Comparison of ENCODE assay signal across 1 cellular context in the genomic region with DNA sequence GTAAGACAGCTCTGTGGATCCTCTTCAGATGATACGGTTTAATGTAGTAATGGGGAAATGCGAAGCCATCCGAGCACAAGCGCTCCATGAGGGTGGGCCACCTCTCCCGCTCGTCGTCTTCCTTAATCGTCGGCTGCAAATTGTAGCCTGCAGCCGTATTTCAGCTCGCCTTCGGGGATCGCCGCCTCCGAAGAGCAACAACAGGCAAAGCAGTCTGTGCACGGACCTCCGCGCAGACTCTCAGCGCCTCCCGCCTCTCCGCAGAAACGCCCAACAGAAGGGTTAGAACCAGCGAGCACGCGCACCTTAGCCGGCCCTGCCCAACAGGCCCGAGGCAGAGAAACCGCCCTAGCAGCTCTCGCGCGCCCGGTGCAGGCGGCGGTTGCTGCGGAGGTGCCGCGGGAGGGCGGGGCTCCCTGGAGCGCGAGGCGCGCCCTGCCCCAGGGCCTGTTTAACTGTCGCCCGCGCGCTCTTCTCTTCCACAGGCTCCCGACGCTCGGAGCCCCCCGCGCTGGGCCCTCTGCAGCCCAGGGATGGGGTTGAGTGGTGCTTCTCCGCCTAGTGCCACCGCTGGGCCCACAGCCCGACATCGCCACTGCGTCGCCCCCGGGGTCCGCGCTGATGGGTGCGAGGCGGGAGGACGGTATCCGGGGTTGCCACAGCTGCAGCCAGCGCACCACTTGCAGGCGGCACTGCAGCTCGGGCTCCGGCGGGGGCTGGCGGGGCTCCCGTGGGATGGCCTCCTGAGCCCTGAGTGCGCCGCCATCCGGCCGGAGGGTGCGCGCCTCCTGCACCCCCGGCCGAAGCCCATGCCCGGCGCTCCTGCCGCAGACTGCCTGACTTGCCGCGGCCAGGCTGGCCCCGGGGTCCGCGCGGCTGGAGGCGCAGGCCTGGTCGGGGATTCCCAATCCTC.
TF ChIP-seq lines count a peak whose summit lies in the region.
"Not testable (repeated sequence)": the region's sequence is repeated elsewhere in the genome, so short reads cannot be mapped to it uniquely, and the experiment has no call there.

A gene (minus strand): TSS at position 280 of the 913 bp plus-strand sequence. CDS start 192 bp downstream, at position 88.

TF ChIP-seq in HepG2, 621 proteins besides CTCF, POLR2A, EP300 and RAD21 (continued from another document and continues in another):
- TF ChIP-seq, protein P1, sequence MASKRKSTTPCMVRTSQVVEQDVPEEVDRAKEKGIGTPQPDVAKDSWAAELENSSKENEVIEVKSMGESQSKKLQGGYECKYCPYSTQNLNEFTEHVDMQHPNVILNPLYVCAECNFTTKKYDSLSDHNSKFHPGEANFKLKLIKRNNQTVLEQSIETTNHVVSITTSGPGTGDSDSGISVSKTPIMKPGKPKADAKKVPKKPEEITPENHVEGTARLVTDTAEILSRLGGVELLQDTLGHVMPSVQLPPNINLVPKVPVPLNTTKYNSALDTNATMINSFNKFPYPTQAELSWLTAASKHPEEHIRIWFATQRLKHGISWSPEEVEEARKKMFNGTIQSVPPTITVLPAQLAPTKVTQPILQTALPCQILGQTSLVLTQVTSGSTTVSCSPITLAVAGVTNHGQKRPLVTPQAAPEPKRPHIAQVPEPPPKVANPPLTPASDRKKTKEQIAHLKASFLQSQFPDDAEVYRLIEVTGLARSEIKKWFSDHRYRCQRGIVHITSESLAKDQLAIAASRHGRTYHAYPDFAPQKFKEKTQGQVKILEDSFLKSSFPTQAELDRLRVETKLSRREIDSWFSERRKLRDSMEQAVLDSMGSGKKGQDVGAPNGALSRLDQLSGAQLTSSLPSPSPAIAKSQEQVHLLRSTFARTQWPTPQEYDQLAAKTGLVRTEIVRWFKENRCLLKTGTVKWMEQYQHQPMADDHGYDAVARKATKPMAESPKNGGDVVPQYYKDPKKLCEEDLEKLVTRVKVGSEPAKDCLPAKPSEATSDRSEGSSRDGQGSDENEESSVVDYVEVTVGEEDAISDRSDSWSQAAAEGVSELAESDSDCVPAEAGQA (IDR thresholded peaks at IDR 0.05; ENCODE audit: low read depth), result not testable (repeated sequence)
- TF ChIP-seq, protein P1 (CRISPR knock-in tag; IDR thresholded peaks at IDR 0.05; ENCODE audit: borderline replicate concordance), result 0 out of 2 replicates have a peak, but pooled peaks have one; percentile 56
- TF ChIP-seq, protein P2, sequence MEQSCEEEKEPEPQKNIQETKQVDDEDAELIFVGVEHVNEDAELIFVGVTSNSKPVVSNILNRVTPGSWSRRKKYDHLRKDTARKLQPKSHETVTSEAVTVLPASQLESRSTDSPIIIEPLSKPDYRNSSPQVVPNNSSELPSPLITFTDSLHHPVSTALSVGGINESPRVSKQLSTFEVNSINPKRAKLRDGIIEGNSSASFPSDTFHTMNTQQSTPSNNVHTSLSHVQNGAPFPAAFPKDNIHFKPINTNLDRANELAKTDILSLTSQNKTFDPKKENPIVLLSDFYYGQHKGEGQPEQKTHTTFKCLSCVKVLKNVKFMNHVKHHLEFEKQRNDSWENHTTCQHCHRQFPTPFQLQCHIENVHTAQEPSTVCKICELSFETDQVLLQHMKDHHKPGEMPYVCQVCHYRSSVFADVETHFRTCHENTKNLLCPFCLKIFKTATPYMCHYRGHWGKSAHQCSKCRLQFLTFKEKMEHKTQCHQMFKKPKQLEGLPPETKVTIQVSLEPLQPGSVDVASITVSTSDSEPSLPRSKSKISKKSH (CRISPR knock-in tag; IDR thresholded peaks at IDR 0.05; ENCODE audit: borderline replicate concordance), result peak; percentile 34; the same call in 1 of the 2 replicates
- TF ChIP-seq, protein P3, sequence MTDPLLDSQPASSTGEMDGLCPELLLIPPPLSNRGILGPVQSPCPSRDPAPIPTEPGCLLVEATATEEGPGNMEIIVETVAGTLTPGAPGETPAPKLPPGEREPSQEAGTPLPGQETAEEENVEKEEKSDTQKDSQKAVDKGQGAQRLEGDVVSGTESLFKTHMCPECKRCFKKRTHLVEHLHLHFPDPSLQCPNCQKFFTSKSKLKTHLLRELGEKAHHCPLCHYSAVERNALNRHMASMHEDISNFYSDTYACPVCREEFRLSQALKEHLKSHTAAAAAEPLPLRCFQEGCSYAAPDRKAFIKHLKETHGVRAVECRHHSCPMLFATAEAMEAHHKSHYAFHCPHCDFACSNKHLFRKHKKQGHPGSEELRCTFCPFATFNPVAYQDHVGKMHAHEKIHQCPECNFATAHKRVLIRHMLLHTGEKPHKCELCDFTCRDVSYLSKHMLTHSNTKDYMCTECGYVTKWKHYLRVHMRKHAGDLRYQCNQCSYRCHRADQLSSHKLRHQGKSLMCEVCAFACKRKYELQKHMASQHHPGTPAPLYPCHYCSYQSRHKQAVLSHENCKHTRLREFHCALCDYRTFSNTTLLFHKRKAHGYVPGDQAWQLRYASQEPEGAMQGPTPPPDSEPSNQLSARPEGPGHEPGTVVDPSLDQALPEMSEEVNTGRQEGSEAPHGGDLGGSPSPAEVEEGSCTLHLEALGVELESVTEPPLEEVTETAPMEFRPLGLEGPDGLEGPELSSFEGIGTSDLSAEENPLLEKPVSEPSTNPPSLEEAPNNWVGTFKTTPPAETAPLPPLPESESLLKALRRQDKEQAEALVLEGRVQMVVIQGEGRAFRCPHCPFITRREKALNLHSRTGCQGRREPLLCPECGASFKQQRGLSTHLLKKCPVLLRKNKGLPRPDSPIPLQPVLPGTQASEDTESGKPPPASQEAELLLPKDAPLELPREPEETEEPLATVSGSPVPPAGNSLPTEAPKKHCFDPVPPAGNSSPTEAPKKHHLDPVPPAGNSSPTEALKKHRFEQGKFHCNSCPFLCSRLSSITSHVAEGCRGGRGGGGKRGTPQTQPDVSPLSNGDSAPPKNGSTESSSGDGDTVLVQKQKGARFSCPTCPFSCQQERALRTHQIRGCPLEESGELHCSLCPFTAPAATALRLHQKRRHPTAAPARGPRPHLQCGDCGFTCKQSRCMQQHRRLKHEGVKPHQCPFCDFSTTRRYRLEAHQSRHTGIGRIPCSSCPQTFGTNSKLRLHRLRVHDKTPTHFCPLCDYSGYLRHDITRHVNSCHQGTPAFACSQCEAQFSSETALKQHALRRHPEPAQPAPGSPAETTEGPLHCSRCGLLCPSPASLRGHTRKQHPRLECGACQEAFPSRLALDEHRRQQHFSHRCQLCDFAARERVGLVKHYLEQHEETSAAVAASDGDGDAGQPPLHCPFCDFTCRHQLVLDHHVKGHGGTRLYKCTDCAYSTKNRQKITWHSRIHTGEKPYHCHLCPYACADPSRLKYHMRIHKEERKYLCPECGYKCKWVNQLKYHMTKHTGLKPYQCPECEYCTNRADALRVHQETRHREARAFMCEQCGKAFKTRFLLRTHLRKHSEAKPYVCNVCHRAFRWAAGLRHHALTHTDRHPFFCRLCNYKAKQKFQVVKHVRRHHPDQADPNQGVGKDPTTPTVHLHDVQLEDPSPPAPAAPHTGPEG (CRISPR knock-in tag; IDR thresholded peaks at IDR 0.05), result peak; percentile 54; the same call in 1 of the 2 replicates
- TF ChIP-seq ZNF724P (CRISPR knock-in tag; IDR thresholded peaks at IDR 0.05; ENCODE audit: borderline replicate concordance), result peak; percentile 36; the same call in 1 of the 2 replicates
- 0 out of 2 replicates have a peak, but pooled peaks have one; percentile 39 for TF ChIP-seq TMF1 (CRISPR knock-in tag; IDR thresholded peaks at IDR 0.05; ENCODE audit: low read depth)
- TF ChIP-seq NRL (CRISPR knock-in tag; IDR thresholded peaks at IDR 0.05; ENCODE audit: borderline replicate concordance), result 0 out of 2 replicates have a peak, but pooled peaks have one; percentile 62
- TF ChIP-seq, protein P4, sequence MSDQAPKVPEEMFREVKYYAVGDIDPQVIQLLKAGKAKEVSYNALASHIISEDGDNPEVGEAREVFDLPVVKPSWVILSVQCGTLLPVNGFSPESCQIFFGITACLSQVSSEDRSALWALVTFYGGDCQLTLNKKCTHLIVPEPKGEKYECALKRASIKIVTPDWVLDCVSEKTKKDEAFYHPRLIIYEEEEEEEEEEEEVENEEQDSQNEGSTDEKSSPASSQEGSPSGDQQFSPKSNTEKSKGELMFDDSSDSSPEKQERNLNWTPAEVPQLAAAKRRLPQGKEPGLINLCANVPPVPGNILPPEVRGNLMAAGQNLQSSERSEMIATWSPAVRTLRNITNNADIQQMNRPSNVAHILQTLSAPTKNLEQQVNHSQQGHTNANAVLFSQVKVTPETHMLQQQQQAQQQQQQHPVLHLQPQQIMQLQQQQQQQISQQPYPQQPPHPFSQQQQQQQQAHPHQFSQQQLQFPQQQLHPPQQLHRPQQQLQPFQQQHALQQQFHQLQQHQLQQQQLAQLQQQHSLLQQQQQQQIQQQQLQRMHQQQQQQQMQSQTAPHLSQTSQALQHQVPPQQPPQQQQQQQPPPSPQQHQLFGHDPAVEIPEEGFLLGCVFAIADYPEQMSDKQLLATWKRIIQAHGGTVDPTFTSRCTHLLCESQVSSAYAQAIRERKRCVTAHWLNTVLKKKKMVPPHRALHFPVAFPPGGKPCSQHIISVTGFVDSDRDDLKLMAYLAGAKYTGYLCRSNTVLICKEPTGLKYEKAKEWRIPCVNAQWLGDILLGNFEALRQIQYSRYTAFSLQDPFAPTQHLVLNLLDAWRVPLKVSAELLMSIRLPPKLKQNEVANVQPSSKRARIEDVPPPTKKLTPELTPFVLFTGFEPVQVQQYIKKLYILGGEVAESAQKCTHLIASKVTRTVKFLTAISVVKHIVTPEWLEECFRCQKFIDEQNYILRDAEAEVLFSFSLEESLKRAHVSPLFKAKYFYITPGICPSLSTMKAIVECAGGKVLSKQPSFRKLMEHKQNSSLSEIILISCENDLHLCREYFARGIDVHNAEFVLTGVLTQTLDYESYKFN (CRISPR knock-in tag; conservative IDR thresholded peaks at IDR 0.05), result peak; percentile 18; the same call in 1 of the 2 replicates
- TF ChIP-seq ZSCAN9 (CRISPR knock-in tag; IDR thresholded peaks at IDR 0.05; ENCODE audit: borderline replicate concordance), result 0 out of 2 replicates have a peak, but pooled peaks have one; percentile 34
- peak; percentile 46; the same call in 1 of the 2 replicates for TF ChIP-seq KAT7 (CRISPR knock-in tag; IDR thresholded peaks at IDR 0.05; ENCODE audit: borderline replicate concordance)
- TF ChIP-seq ZBTB38 (CRISPR knock-in tag; IDR thresholded peaks at IDR 0.05), result 0 out of 2 replicates have a peak, but pooled peaks have one; percentile 47
- TF ChIP-seq, protein P5, sequence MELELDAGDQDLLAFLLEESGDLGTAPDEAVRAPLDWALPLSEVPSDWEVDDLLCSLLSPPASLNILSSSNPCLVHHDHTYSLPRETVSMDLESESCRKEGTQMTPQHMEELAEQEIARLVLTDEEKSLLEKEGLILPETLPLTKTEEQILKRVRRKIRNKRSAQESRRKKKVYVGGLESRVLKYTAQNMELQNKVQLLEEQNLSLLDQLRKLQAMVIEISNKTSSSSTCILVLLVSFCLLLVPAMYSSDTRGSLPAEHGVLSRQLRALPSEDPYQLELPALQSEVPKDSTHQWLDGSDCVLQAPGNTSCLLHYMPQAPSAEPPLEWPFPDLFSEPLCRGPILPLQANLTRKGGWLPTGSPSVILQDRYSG (CRISPR knock-in tag; IDR thresholded peaks at IDR 0.05), result peak; percentile 35
- TF ChIP-seq IKZF4 (CRISPR knock-in tag; IDR thresholded peaks at IDR 0.05; ENCODE audit: borderline replicate concordance, low read depth, not compliant biosample characterization), result peak; percentile 50
- 0 out of 2 replicates have a peak, but pooled peaks have one; percentile 46 for TF ChIP-seq WIZ (CRISPR knock-in tag; IDR thresholded peaks at IDR 0.05)
- TF ChIP-seq, protein P6, sequence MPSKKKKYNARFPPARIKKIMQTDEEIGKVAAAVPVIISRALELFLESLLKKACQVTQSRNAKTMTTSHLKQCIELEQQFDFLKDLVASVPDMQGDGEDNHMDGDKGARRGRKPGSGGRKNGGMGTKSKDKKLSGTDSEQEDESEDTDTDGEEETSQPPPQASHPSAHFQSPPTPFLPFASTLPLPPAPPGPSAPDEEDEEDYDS (CRISPR knock-in tag; IDR thresholded peaks at IDR 0.05), result 0 out of 2 replicates have a peak, but pooled peaks have one; percentile 31
- TF ChIP-seq, protein P7, sequence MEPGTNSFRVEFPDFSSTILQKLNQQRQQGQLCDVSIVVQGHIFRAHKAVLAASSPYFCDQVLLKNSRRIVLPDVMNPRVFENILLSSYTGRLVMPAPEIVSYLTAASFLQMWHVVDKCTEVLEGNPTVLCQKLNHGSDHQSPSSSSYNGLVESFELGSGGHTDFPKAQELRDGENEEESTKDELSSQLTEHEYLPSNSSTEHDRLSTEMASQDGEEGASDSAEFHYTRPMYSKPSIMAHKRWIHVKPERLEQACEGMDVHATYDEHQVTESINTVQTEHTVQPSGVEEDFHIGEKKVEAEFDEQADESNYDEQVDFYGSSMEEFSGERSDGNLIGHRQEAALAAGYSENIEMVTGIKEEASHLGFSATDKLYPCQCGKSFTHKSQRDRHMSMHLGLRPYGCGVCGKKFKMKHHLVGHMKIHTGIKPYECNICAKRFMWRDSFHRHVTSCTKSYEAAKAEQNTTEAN (CRISPR knock-in tag; conservative IDR thresholded peaks at IDR 0.05), result peak; percentile 33; the same call in 1 of the 2 replicates
- TF ChIP-seq, protein P8, sequence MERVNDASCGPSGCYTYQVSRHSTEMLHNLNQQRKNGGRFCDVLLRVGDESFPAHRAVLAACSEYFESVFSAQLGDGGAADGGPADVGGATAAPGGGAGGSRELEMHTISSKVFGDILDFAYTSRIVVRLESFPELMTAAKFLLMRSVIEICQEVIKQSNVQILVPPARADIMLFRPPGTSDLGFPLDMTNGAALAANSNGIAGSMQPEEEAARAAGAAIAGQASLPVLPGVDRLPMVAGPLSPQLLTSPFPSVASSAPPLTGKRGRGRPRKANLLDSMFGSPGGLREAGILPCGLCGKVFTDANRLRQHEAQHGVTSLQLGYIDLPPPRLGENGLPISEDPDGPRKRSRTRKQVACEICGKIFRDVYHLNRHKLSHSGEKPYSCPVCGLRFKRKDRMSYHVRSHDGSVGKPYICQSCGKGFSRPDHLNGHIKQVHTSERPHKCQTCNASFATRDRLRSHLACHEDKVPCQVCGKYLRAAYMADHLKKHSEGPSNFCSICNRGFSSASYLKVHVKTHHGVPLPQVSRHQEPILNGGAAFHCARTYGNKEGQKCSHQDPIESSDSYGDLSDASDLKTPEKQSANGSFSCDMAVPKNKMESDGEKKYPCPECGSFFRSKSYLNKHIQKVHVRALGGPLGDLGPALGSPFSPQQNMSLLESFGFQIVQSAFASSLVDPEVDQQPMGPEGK (CRISPR knock-in tag; IDR thresholded peaks at IDR 0.05), result peak; percentile 51
- TF ChIP-seq, protein P9, sequence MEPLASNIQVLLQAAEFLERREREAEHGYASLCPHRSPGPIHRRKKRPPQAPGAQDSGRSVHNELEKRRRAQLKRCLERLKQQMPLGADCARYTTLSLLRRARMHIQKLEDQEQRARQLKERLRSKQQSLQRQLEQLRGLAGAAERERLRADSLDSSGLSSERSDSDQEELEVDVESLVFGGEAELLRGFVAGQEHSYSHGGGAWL (CRISPR knock-in tag; IDR thresholded peaks at IDR 0.05), result peak; percentile 53; the same call in 1 of the 2 replicates
- 0 out of 2 replicates have a peak, but pooled peaks have one; percentile 46 for TF ChIP-seq ZNF761 (CRISPR knock-in tag; conservative IDR thresholded peaks at IDR 0.05)
